ENCODE assay signal across 17 cellular contexts in the genomic region with DNA sequence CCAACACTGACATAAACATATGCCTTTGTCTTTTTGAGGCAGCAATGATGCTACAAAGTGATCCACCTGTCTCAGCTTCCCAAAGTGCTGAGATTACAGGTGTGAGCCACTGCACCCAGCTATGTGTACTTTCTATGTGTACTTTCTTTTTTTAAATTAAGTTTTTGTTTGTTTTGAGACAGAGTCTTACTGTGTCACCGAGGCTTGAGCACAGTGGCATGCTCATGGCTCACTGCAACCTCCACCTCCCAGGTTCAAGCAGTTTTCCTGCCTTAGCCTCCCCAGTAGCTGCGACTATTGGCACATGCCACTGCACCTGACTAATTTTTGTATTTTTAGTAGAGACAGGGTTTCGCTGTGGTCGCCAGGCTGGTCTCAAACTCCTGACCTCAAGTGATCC.
A peak's percentile ranks its signal among the peaks of the same experiment; 100 is the strongest.
DNase-seq lines count a peak whose midpoint lies in the region; TF ChIP-seq lines count a peak whose summit lies in the region.
"Had no signal": no experiment of that assay in that cellular context is flagged by ENCODE, and none has a peak within 500 bp of the region (broad histone marks: within the 10 kb centered on the region; RNA-seq: fewer than 3 reads in every experiment).

No MANE protein-coding gene starts in this region.

- no peaks in the 10 kb centered on the region for H3K79me2 ChIP-seq in PC-9 (ENCODE audit: low read depth)

- no peak overlapping the region for H2AFZ ChIP-seq in PC-9

- H3K4me3 Mint-ChIP-seq in Calu3 (ENCODE audit: low read depth, unreplicated experiment): peak overlapping the region; percentile 11
- H3K4me3 Mint-ChIP-seq: CD4-positive, alpha-beta T cell; HFFc6 had no signal

- H3K27ac ChIP-seq in PC-9 (no peak overlapping the region), A673 (ENCODE audit: low read depth, low read length, poor library complexity, severe bottlenecking) (no peak overlapping the region)
- H3K27ac ChIP-seq: C4-2B, HL-60 had no signal

- peak overlapping the region; percentile 88 for H3K27ac Mint-ChIP-seq in Calu3 (ENCODE audit: unreplicated experiment)
- H3K27ac Mint-ChIP-seq: CD4-positive, alpha-beta T cell; HFFc6 had no signal

- H3F3A ChIP-seq in PC-9 (ENCODE audit: insufficient read depth, low read depth): no peaks in the 10 kb centered on the region

- no peaks in the 10 kb centered on the region for H3K27me3 Mint-ChIP-seq in Calu3 (ENCODE audit: unreplicated experiment)

- H4K20me1 ChIP-seq in PC-9 (ENCODE audit: insufficient read depth): no peaks in the 10 kb centered on the region

- POLR2A ChIA-PET in PC-9 (lab: Charles Lee; ENCODE audit: unreplicated experiment): no interaction called here
- POLR2A ChIA-PET in A673 (lab: Charles Lee; ENCODE audit: low non-redundant PET): no interaction called here

- no peak overlapping the region for H3K4me3 ChIP-seq in PC-9
- no peak overlapping the region for H3K4me3 ChIP-seq in A673 (ENCODE audit: low read depth, low read length, poor library complexity, severe bottlenecking)
- H3K4me3 ChIP-seq: GM12878 had no signal

- peaks cover 34% of the 10 kb centered on the region for H3K4me1 Mint-ChIP-seq in Calu3 (ENCODE audit: low read depth, unreplicated experiment)

- H3K36me3 ChIP-seq in PC-9 (ENCODE audit: low read depth) (no peaks in the 10 kb centered on the region), A673 (ENCODE audit: insufficient read depth, low read length, poor library complexity, severe bottlenecking) (no peaks in the 10 kb centered on the region)

- H3K4me2 ChIP-seq in PC-9: peak overlapping the region; percentile 22; the same call in 1 of the 2 replicates

- H3K27me3 ChIP-seq in PC-9 (ENCODE audit: insufficient read depth, low read depth) (no peaks in the 10 kb centered on the region), A673 (replicated peaks; ENCODE audit: insufficient read depth, low read depth, low read length, poor library complexity) (no peaks in the 10 kb centered on the region)

- CTCF ChIA-PET in Calu3 (lab: Charles Lee) (interaction anchor here (0.6 to 1.7 kb wide), 5 partner anchors 87 to 502 kb away, joined by 3 to 6 read pairs (median 3); a partner anchor contains a TSS), PC-9 (lab: Charles Lee) (interaction anchor here (0.7 kb wide), 1 partner anchor 1232 kb away, joined by 10 read pairs; no protein-coding TSS in a partner anchor), A673 (lab: Charles Lee) (no interaction called here)

- TF ChIP-seq CTCF in Calu3 (IDR thresholded peaks at IDR 0.05; ENCODE audit: unreplicated experiment): no peak
- no peak for TF ChIP-seq CTCF in PC-9 (conservative IDR thresholded peaks at IDR 0.05)
- no peak for TF ChIP-seq CTCF in A673 (conservative IDR thresholded peaks at IDR 0.05; ENCODE audit: low read depth, low read length)
- no peak for TF ChIP-seq CTCF in GM10266 (IDR thresholded peaks at IDR 0.05; ENCODE audit: control insufficient read depth, insufficient read depth, low read depth, missing control alignments)

- BruUV-seq in Calu3 (replicated peaks; lab: Mats Ljungman, UMichigan) (no TSS peak), PC-9 (replicated peaks; lab: Mats Ljungman, UMichigan) (TSS peak; percentile 88), A673 (replicated peaks; lab: Mats Ljungman, UMichigan) (no TSS peak)

- no peaks in the 10 kb centered on the region for H3K9me2 ChIP-seq in PC-9 (ENCODE audit: insufficient read depth)

- DNase-seq in Calu3: no peak
- DNase-seq in PC-9: no peak
- peak; percentile 74 for DNase-seq in kidney tubule cell (ENCODE audit: low spot score)
- no peak for DNase-seq in A673 (ENCODE audit: low spot score)
- no peak for DNase-seq in GM10266 (ENCODE audit: extremely low spot score)
- DNase-seq in SW480 (ENCODE audit: low spot score): no peak
- DNase-seq: AML-193; CD4-positive, alpha-beta T cell; DMS79 treated with DMSO at 0.1 percent for 48 hours; GF-D8; GOT3; H7; HFFc6; IMR-90 had no signal

- peaks cover 7% of the 10 kb centered on the region for H3K9me3 Mint-ChIP-seq in Calu3 (ENCODE audit: low read depth, unreplicated experiment)
- H3K9me3 Mint-ChIP-seq: CD4-positive, alpha-beta T cell had no signal

- H3K4me1 ChIP-seq in PC-9 (replicated peaks; ENCODE audit: insufficient read depth) (peaks cover 16% of the 10 kb centered on the region), A673 (ENCODE audit: insufficient read depth, low read length, poor library complexity, severe bottlenecking) (no peaks in the 10 kb centered on the region)

- H3K36me3 Mint-ChIP-seq in Calu3 (ENCODE audit: insufficient read depth, unreplicated experiment): peaks cover 12% of the 10 kb centered on the region

- H3K9me3 ChIP-seq in PC-9 (ENCODE audit: insufficient read depth, low read depth): peaks cover 22% of the 10 kb centered on the region; the same call in 1 of the 2 replicates
- peaks cover 8% of the 10 kb centered on the region for H3K9me3 ChIP-seq in A673 (ENCODE audit: low read depth, low read length, poor library complexity, severe bottlenecking)

- intact Hi-C loops in Calu3 (cut with micrococcal nuclease; ENCODE audit: unreplicated experiment) (loop anchor here (2.0 kb wide), 1 partner anchor 75 kb away; no protein-coding TSS in a partner anchor), PC-9 (cut with micrococcal nuclease; ENCODE audit: unreplicated experiment) (loop anchor here (10.0 kb wide), 1 partner anchor 141 kb away; no protein-coding TSS in a partner anchor), A673 (cut with micrococcal nuclease; ENCODE audit: unreplicated experiment) (no loop called here)
